27 cellular contexts compared by ENCODE assay signal in genomic region chr16:17947165-17947564, GRCh38.
"Had no signal": no experiment of that assay in that cellular context is flagged by ENCODE, and none has a peak within 500 bp of the region (broad histone marks: within the 10 kb centered on the region; RNA-seq: fewer than 3 reads in every experiment).

No MANE protein-coding gene starts in this region.

- H3K27me3 ChIP-seq: colonic mucosa, gastrocnemius medialis had no signal

- H3K36me3 ChIP-seq: colonic mucosa, esophagus squamous epithelium, gastrocnemius medialis, heart right ventricle, left ventricle myocardium inferior had no signal

- ATAC-seq: effector memory CD8-positive, alpha-beta T cell; esophagus mucosa; gastrocnemius medialis; heart right ventricle had no signal

- H3K27ac Mint-ChIP-seq: dendritic cell treated with granulocyte-macrophage colony-stimulating factor and Interleukin-4, amounts not matched to agents 40 ng/mL and 50 ng/mL, for 4 days; effector memory CD8-positive, alpha-beta T cell; endodermal cell; memory B cell had no signal

- H3K4me1 ChIP-seq: colonic mucosa, esophagus squamous epithelium, heart right ventricle, left ventricle myocardium inferior had no signal

- H3K4me3 Mint-ChIP-seq: dendritic cell treated with granulocyte-macrophage colony-stimulating factor and Interleukin-4, amounts not matched to agents 40 ng/mL and 50 ng/mL, for 4 days; effector memory CD8-positive, alpha-beta T cell; endodermal cell; memory B cell had no signal

- H3K9me3 ChIP-seq: colonic mucosa, esophagus squamous epithelium, gastrocnemius medialis, heart right ventricle, left ventricle myocardium inferior had no signal

- H3K9me3 Mint-ChIP-seq: dendritic cell treated with granulocyte-macrophage colony-stimulating factor and Interleukin-4, amounts not matched to agents 40 ng/mL and 50 ng/mL, for 4 days; effector memory CD8-positive, alpha-beta T cell had no signal

- H3K27ac ChIP-seq: colonic mucosa, epithelial cell of prostate, esophagus squamous epithelium, gastrocnemius medialis, heart right ventricle, left ventricle myocardium inferior had no signal

- H3K4me3 ChIP-seq: colonic mucosa, esophagus squamous epithelium, gastrocnemius medialis, heart right ventricle, left ventricle myocardium inferior, lung had no signal

- H3K4me1 Mint-ChIP-seq: endodermal cell, memory B cell had no signal

- DNase-seq: cerebellar nuclear complex; colonic mucosa; cortex of kidney; effector CD8-positive, alpha-beta T cell; effector memory CD8-positive, alpha-beta T cell; endodermal cell; erythroblast; esophagus squamous epithelium; foreskin fibroblast; foreskin melanocyte; gastrocnemius medialis; glutamatergic neuron; head of caudate nucleus; heart right ventricle; hippocampal formation; islet precursor cell; kidney; kidney glomerular epithelial cell; left ventricle myocardium inferior; mammary epithelial cell; mesendoderm; midbrain had no signal
